In genomic region chr1:51170342-51170741, GRCh38 we compare ENCODE assay signal across 17 cellular contexts.
DNase-seq lines count a peak whose midpoint lies in the region; TF ChIP-seq lines count a peak whose summit lies in the region.
"Had no signal": no experiment of that assay in that cellular context is flagged by ENCODE, and none has a peak within 500 bp of the region (broad histone marks: within the 10 kb centered on the region; RNA-seq: fewer than 3 reads in every experiment).

No MANE protein-coding gene starts in this region.

- H3K4me3 ChIP-seq in brain microvascular endothelial cell (ENCODE audit: low read depth, low read length) (no peak overlapping the region), spleen (no peak overlapping the region), prostate gland (no peak overlapping the region)
- H3K4me3 ChIP-seq: PC-9, skin epidermis, suprapubic skin had no signal

- H3K36me3 ChIP-seq in brain microvascular endothelial cell (replicated peaks), result no peaks in the 10 kb centered on the region
- no peaks in the 10 kb centered on the region for H3K36me3 ChIP-seq in spleen
- H3K36me3 ChIP-seq in prostate gland, result no peaks in the 10 kb centered on the region
- H3K36me3 ChIP-seq: neutrophil, suprapubic skin had no signal

- TF ChIP-seq CTCF in brain microvascular endothelial cell (IDR thresholded peaks at IDR 0.05; ENCODE audit: low read depth, low read length, missing control alignments) (no peak), spleen (IDR thresholded peaks at IDR 0.05 in 8 of 11, conservative IDR thresholded peaks at IDR 0.05 in 3 of 11) (no peak), prostate gland (IDR thresholded peaks at IDR 0.05) (no peak)

- TF ChIP-seq POLR2A in spleen (IDR thresholded peaks at IDR 0.05) (no peak), prostate gland (IDR thresholded peaks at IDR 0.05) (no peak)

- peaks cover 0 to 24% (median 6%) of the 10 kb centered on the region in 6 donors for H3K4me1 ChIP-seq in spleen
- no peaks in the 10 kb centered on the region for H3K4me1 ChIP-seq in prostate gland (replicated peaks)
- H3K4me1 ChIP-seq: suprapubic skin had no signal

- in situ Hi-C loops in brain microvascular endothelial cell (cut with HindIII; ENCODE audit: low pct_ligation_motif_present, low sequenced_read_pairs), result no loop called here

- H3K27me3 ChIP-seq in brain microvascular endothelial cell (replicated peaks), result no peaks in the 10 kb centered on the region
- H3K27me3 ChIP-seq in spleen (replicated peaks in 1 of 7), result peaks cover 0 to 8% (median 0%) of the 10 kb centered on the region in 7 donors
- H3K27me3 ChIP-seq in prostate gland (replicated peaks; ENCODE audit: insufficient read depth), result no peaks in the 10 kb centered on the region
- H3K27me3 ChIP-seq: suprapubic skin had no signal

- H3K9me3 ChIP-seq in spleen (peaks cover 0 to 3% (median 0%) of the 10 kb centered on the region in 8 donors), prostate gland (no peaks in the 10 kb centered on the region)
- H3K9me3 ChIP-seq: neutrophil, suprapubic skin had no signal

- intact Hi-C loops in spleen (cut with DNase I; ENCODE audit: low total_unique reads), result no loop called here
- intact Hi-C loops in prostate gland (cut with DNase I), result no loop called here

- 51 to 93% (median 86%) methylated on average over 1 of the region's 1 CpG for WGBS in spleen, 5 donors
- 79% methylated on average over 1 of the region's 1 CpG for WGBS in prostate gland

- H3K27ac ChIP-seq in brain microvascular endothelial cell (no peak overlapping the region), spleen (peak overlapping the region in 4 of 8 donors; percentile 37 to 82 (median 64)), prostate gland (no peak overlapping the region)
- H3K27ac ChIP-seq: neutrophil, PC-9, skin epidermis, suprapubic skin had no signal

- DNase-seq in NCI-H510A treated with DMSO at 0.1 percent for 48 hours (lab: John Stamatoyannopoulos, UW) (peak; percentile 23), NCI-H510A (lab: John Stamatoyannopoulos, UW) (no peak), NCI-H460 (ENCODE audit: extremely low read depth, low read depth) (peak; percentile 33), brain microvascular endothelial cell (peak; percentile 3), renal cortical epithelial cell (ENCODE audit: low read depth) (peak; percentile 33), COLO668 (lab: John Stamatoyannopoulos, UW; ENCODE audit: unreplicated experiment) (no peak), spleen (no peak), prostate gland (ENCODE audit: low spot score) (no peak)
- DNase-seq: activated CD4-positive, alpha-beta memory T cell treated with anti-CD3 and anti-CD28 coated beads, Interleukin-2, amount 10 ng/mL, durations not matched to agents 7 days and 5 days; activated gamma-delta T cell; Calu3; hippocampal formation; T1000 had no signal

Comparison
In these comparisons a context has a peak if more than half of its experiments do, and no peak if none do; other contexts are left out.
1. DNase-seq: peak in NCI-H510A treated with DMSO at 0.1 percent for 48 hours (single experiment), NCI-H460 (single experiment), brain microvascular endothelial cell (single experiment) and renal cortical epithelial cell (single experiment); none in NCI-H510A (single experiment), COLO668 (single experiment), spleen (single experiment) and prostate gland (single experiment).